In genomic region chr9:126857261-126857960, GRCh38 we compare ENCODE assay signal across 21 cellular contexts. TPM values are rescaled to one million over a fixed set of nuclear protein-coding genes. Genes with fewer than 3 reads are reported as not detected.
DNase-seq lines count a peak whose midpoint lies in the region; ATAC-seq and TF ChIP-seq lines count a peak whose summit lies in the region.
"Had no signal": no experiment of that assay in that cellular context is flagged by ENCODE, and none has a peak within 500 bp of the region (broad histone marks: within the 10 kb centered on the region; RNA-seq: fewer than 3 reads in every experiment).

No MANE protein-coding gene starts in this region.

- H3K9me3 ChIP-seq in CD4-positive, alpha-beta T cell (ENCODE audit: control insufficient read depth, low read length) = no peaks in the 10 kb centered on the region
- H3K9me3 ChIP-seq in gastrocnemius medialis = no peaks in the 10 kb centered on the region
- H3K9me3 ChIP-seq: mucosa of descending colon, neutrophil, testis had no signal

- peak overlapping the region; percentile 69 for H3K27ac Mint-ChIP-seq in CD4-positive, alpha-beta T cell
- H3K27ac Mint-ChIP-seq: activated CD4-positive, alpha-beta T cell treated with anti-CD3 and anti-CD28 coated beads, Interleukin-2, amount 10 ng/mL, durations not matched to agents 7 days and 5 days; activated naive CD8-positive, alpha-beta T cell treated with anti-CD3 and anti-CD28 coated beads, Interleukin-2, amount 50 U/mL, for 24 hours; HFFc6 had no signal

- no peaks in the 10 kb centered on the region for H3K36me3 ChIP-seq in gastrocnemius medialis
- H3K36me3 ChIP-seq: brain microvascular endothelial cell, neutrophil had no signal

- H3K27me3 Mint-ChIP-seq in CD4-positive, alpha-beta T cell = peaks cover 30% of the 10 kb centered on the region

- DNase-seq in CD4-positive, alpha-beta T cell = no peak
- DNase-seq in NCI-H1092 treated with DMSO at 0.1 percent for 48 hours (lab: John Stamatoyannopoulos, UW) = peak; percentile 8
- peak; percentile 3 to 32 for DNase-seq in SHP77 (lab: John Stamatoyannopoulos, UW)
- DNase-seq in mucosa of gallbladder (ENCODE audit: low spot score) = peak; percentile 37
- no peak for DNase-seq in stimulated activated CD4-positive, alpha-beta T cell treated with anti-CD3 and anti-CD28 coated beads, Interleukin-12 subunit alpha, Interleukin-12 subunit beta, amount 100 ng/mL, for 4 hours
- no peak for DNase-seq in gastrocnemius medialis
- no peak for DNase-seq in D341Med (ENCODE audit: low spot score)
- no peak for DNase-seq in SK-N-DZ (ENCODE audit: low spot score)
- DNase-seq: activated CD4-positive, alpha-beta T cell treated with anti-CD3 and anti-CD28 coated beads, Interleukin-2, amount 10 ng/mL, durations not matched to agents 7 days and 5 days; activated naive CD8-positive, alpha-beta T cell treated with anti-CD3 and anti-CD28 coated beads, Interleukin-2, amount 50 U/mL, for 24 hours; brain microvascular endothelial cell; C1 segment of cervical spinal cord; HFFc6; MM.1S; NCI-H187; right cardiac atrium; T-helper 1 cell; testis had no signal

- in situ Hi-C loops in gastrocnemius medialis (cut with MboI; ENCODE audit: low sequenced_read_pairs in 4 of 4) = no loop called here

- H3K27me3 ChIP-seq in CD4-positive, alpha-beta T cell (ENCODE audit: control insufficient read depth, insufficient read depth, low read length) = no peaks in the 10 kb centered on the region
- H3K27me3 ChIP-seq in gastrocnemius medialis = no peaks in the 10 kb centered on the region
- H3K27me3 ChIP-seq: hepatocyte, testis had no signal

- TF ChIP-seq CTCF in CD4-positive, alpha-beta T cell (IDR thresholded peaks at IDR 0.05) = no peak
- TF ChIP-seq CTCF in gastrocnemius medialis (IDR thresholded peaks at IDR 0.05 in 4 of 5, conservative IDR thresholded peaks at IDR 0.05 in 1 of 5) = no peak

- H3K4me3 Mint-ChIP-seq in CD4-positive, alpha-beta T cell = peak overlapping the region; percentile 60
- H3K4me3 Mint-ChIP-seq: activated CD4-positive, alpha-beta T cell treated with anti-CD3 and anti-CD28 coated beads, Interleukin-2, amount 10 ng/mL, durations not matched to agents 7 days and 5 days; activated naive CD8-positive, alpha-beta T cell treated with anti-CD3 and anti-CD28 coated beads, Interleukin-2, amount 50 U/mL, for 24 hours; HFFc6 had no signal

- peaks cover 6% of the 10 kb centered on the region for H3K36me3 Mint-ChIP-seq in CD4-positive, alpha-beta T cell (ENCODE audit: low read depth)

- CTCF ChIA-PET in CD4-positive, alpha-beta T cell (lab: Charles Lee) = no interaction called here

- peaks cover 13% of the 10 kb centered on the region for H3K4me1 Mint-ChIP-seq in CD4-positive, alpha-beta T cell (ENCODE audit: low read depth)

- peaks cover 16 to 17% of the 10 kb centered on the region in 2 donors for H3K4me1 ChIP-seq in gastrocnemius medialis

- POLR2A ChIA-PET in CD4-positive, alpha-beta T cell (lab: Charles Lee) = no interaction called here

- no peak for TF ChIP-seq POLR2A in gastrocnemius medialis (IDR thresholded peaks at IDR 0.05)

- ATAC-seq in CD4-positive, alpha-beta T cell (ENCODE audit: poor library complexity) = no peak
- ATAC-seq in gastrocnemius medialis = no peak
- ATAC-seq: activated naive CD8-positive, alpha-beta T cell treated with anti-CD3 and anti-CD28 coated beads, Interleukin-2, amount 50 U/mL, for 24 hours; mucosa of descending colon; right cardiac atrium had no signal

- intact Hi-C loops in CD4-positive, alpha-beta T cell (cut with DNase I, micrococcal nuclease) = loop anchor here in 1 of 2 experiments (10.0 kb wide), 1 partner anchor 1113 kb away; the partner anchor contains the start of gene PBX3
- intact Hi-C loops in gastrocnemius medialis (cut with DNase I; ENCODE audit: low total_unique reads) = no loop called here

- no peak overlapping the region for H3K27ac ChIP-seq in CD4-positive, alpha-beta T cell (ENCODE audit: low read depth, low read length)
- no peak overlapping the region for H3K27ac ChIP-seq in gastrocnemius medialis
- H3K27ac ChIP-seq: brain microvascular endothelial cell, hepatocyte, neutrophil, testis had no signal

- no peak overlapping the region for H3K4me3 ChIP-seq in gastrocnemius medialis
- H3K4me3 ChIP-seq: hepatocyte, mucosa of descending colon, testis had no signal

- H3K9me3 Mint-ChIP-seq in CD4-positive, alpha-beta T cell = no peaks in the 10 kb centered on the region
- H3K9me3 Mint-ChIP-seq: activated CD4-positive, alpha-beta T cell treated with anti-CD3 and anti-CD28 coated beads, Interleukin-2, amount 10 ng/mL, durations not matched to agents 7 days and 5 days; activated naive CD8-positive, alpha-beta T cell treated with anti-CD3 and anti-CD28 coated beads, Interleukin-2, amount 50 U/mL, for 24 hours; HFFc6 had no signal

RNA-seq across cellular contexts. Expression of gene ZBTB34, which starts 3.0 kb away (rescaled TPM):
- 1 to 10 TPM; 2.5 to 2.9 TPM for total RNA-seq in CD4-positive, alpha-beta T cell
- total RNA-seq in mucosa of gallbladder (9.8 TPM), gastrocnemius medialis (1 to 10 TPM; 6.2 to 8.7 (median 6.9) TPM)
- 8.3 and 8.8 TPM in 2 replicates for polyA plus RNA-seq in SK-N-DZ (2014; cell fraction: cytosol; rRNA removed)
- polyA plus RNA-seq in SK-N-DZ (2014; cell fraction: nucleus; rRNA removed) = 4.3 and 7.5 TPM in 2 replicates

RNA-seq across cellular contexts. Expression of gene ZBTB43, which starts 52.6 kb away (rescaled TPM):
- total RNA-seq in CD4-positive, alpha-beta T cell = 10 to 100 TPM; 47.7 to 50.8 TPM
- total RNA-seq in mucosa of gallbladder (15.0 TPM), gastrocnemius medialis (10 to 100 TPM; 44.9 to 65.2 (median 60.0) TPM)
- 6.3 and 7.6 TPM in 2 replicates for polyA plus RNA-seq in SK-N-DZ (2014; cell fraction: cytosol; rRNA removed)
- polyA plus RNA-seq in SK-N-DZ (2014; cell fraction: nucleus; rRNA removed) = 2.4 and 4.3 TPM in 2 replicates

RNA-seq across cellular contexts. Expression of gene RALGPS1, which starts 57.2 kb away (rescaled TPM):
- 1 to 10 TPM; 5.8 to 6.3 TPM for total RNA-seq in CD4-positive, alpha-beta T cell
- 34.7 TPM for total RNA-seq in mucosa of gallbladder
- total RNA-seq in gastrocnemius medialis = 10 to 100 TPM in 1 of 4 donors, 1 to 10 TPM in 3; 2.2 to 10.3 (median 5.4) TPM
- 6.5 and 11.7 TPM in 2 replicates for polyA plus RNA-seq in SK-N-DZ (2014; cell fraction: cytosol; rRNA removed)
- polyA plus RNA-seq in SK-N-DZ (2014; cell fraction: nucleus; rRNA removed) = 31.2 and 45.7 TPM in 2 replicates

Comparison
In these comparisons a context has a peak if more than half of its experiments do, and no peak if none do; other contexts are left out.
1. DNase-seq: peak in NCI-H1092 treated with DMSO at 0.1 percent for 48 hours (single experiment), SHP77 (2 of 2) and mucosa of gallbladder (single experiment); none in CD4-positive, alpha-beta T cell (0 of 10), stimulated activated CD4-positive, alpha-beta T cell treated with anti-CD3 and anti-CD28 coated beads, Interleukin-12 subunit alpha, Interleukin-12 subunit beta, amount 100 ng/mL, for 4 hours (single experiment), gastrocnemius medialis (0 of 2), D341Med (single experiment) and SK-N-DZ (single experiment).